15 cellular contexts compared by ENCODE assay signal in the genomic region with DNA sequence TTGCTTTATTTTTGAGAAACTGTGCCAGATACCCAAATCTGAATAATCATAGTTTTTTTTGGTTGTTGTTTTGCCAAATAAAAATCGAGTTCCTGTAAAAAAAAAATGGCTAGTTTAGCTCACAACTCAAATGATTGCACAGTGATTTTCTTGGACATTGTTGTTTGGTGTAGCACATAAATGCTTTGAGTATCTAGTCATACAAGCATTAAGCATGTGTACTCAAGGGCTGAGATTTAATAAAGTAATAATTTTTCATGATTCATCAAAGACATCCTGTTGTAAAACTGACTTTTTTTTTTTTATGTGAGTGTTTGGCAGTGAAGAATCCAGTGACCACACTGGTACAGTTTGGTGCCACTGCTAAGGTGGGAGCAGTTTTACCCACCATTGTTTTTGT. TPM values are rescaled to one million over a fixed set of nuclear protein-coding genes. Genes with fewer than 3 reads are reported as not detected.
DNase-seq lines count a peak whose midpoint lies in the region; ATAC-seq and TF ChIP-seq lines count a peak whose summit lies in the region.
"Had no signal": no experiment of that assay in that cellular context is flagged by ENCODE, and none has a peak within 500 bp of the region (broad histone marks: within the 10 kb centered on the region; RNA-seq: fewer than 3 reads in every experiment).

No MANE protein-coding gene starts in this region.

- no peak for TF ChIP-seq POLR2A in thyroid gland (IDR thresholded peaks at IDR 0.05)

- H3K9me3 Mint-ChIP-seq in activated T-helper 1 cell treated with anti-CD3 and anti-CD28 coated beads, Interleukin-12 subunit alpha, Interleukin-12 subunit beta, Interleukin-2, Interleukin-4 antibody, amounts not matched to agents 30 ng/mL and 10 ng/mL and 1 ng/mL, durations not matched to agents 14 hours and 24 hours and 36 hours = no peaks in the 10 kb centered on the region

- 89 to 95% methylated on average over 1 of the region's 1 CpG for WGBS in thyroid gland, 2 donors

- H3K9me3 ChIP-seq in RWPE2 (ENCODE audit: severe bottlenecking) = peaks cover 8% of the 10 kb centered on the region
- no peaks in the 10 kb centered on the region for H3K9me3 ChIP-seq in thyroid gland
- H3K9me3 ChIP-seq: Caco-2 had no signal

- no peaks in the 10 kb centered on the region for H3K4me1 Mint-ChIP-seq in activated T-helper 1 cell treated with anti-CD3 and anti-CD28 coated beads, Interleukin-12 subunit alpha, Interleukin-12 subunit beta, Interleukin-2, Interleukin-4 antibody, amounts not matched to agents 30 ng/mL and 10 ng/mL and 1 ng/mL, durations not matched to agents 14 hours and 24 hours and 36 hours (ENCODE audit: low read depth)
- H3K4me1 Mint-ChIP-seq: B cell; CD4-positive, CD25-positive, alpha-beta regulatory T cell had no signal

- H3K27me3 ChIP-seq in RWPE2 (ENCODE audit: insufficient read depth, poor library complexity, severe bottlenecking) (no peaks in the 10 kb centered on the region), thyroid gland (no peaks in the 10 kb centered on the region)

- no peaks in the 10 kb centered on the region for H3K36me3 Mint-ChIP-seq in activated T-helper 1 cell treated with anti-CD3 and anti-CD28 coated beads, Interleukin-12 subunit alpha, Interleukin-12 subunit beta, Interleukin-2, Interleukin-4 antibody, amounts not matched to agents 30 ng/mL and 10 ng/mL and 1 ng/mL, durations not matched to agents 14 hours and 24 hours and 36 hours (ENCODE audit: low read depth)
- H3K36me3 Mint-ChIP-seq: CD4-positive, CD25-positive, alpha-beta regulatory T cell had no signal

- no peaks in the 10 kb centered on the region for H3K27me3 Mint-ChIP-seq in activated T-helper 1 cell treated with anti-CD3 and anti-CD28 coated beads, Interleukin-12 subunit alpha, Interleukin-12 subunit beta, Interleukin-2, Interleukin-4 antibody, amounts not matched to agents 30 ng/mL and 10 ng/mL and 1 ng/mL, durations not matched to agents 14 hours and 24 hours and 36 hours (ENCODE audit: insufficient read depth)

- intact Hi-C loops in thyroid gland (cut with DNase I) = no loop called here
- intact Hi-C loops in activated T-helper 1 cell treated with anti-CD3 and anti-CD28 coated beads, Interleukin-12 subunit alpha, Interleukin-12 subunit beta, Interleukin-2, Interleukin-4 antibody, amounts not matched to agents 30 ng/mL and 10 ng/mL and 1 ng/mL, durations not matched to agents 14 hours and 24 hours and 36 hours (cut with micrococcal nuclease) = no loop called here

- no peak overlapping the region for H3K27ac Mint-ChIP-seq in activated T-helper 1 cell treated with anti-CD3 and anti-CD28 coated beads, Interleukin-12 subunit alpha, Interleukin-12 subunit beta, Interleukin-2, Interleukin-4 antibody, amounts not matched to agents 30 ng/mL and 10 ng/mL and 1 ng/mL, durations not matched to agents 14 hours and 24 hours and 36 hours
- H3K27ac Mint-ChIP-seq: B cell; CD4-positive, CD25-positive, alpha-beta regulatory T cell had no signal

- peaks cover 16% of the 10 kb centered on the region for H3K4me1 ChIP-seq in RWPE2 (ENCODE audit: insufficient read depth, poor library complexity, severe bottlenecking)
- H3K4me1 ChIP-seq in thyroid gland = peaks cover 24 to 28% of the 10 kb centered on the region in 2 donors

- H3K27ac ChIP-seq in RWPE2 (ENCODE audit: poor library complexity, severe bottlenecking) = peak overlapping the region; percentile 28
- peak overlapping the region; percentile 36 for H3K27ac ChIP-seq in epithelial cell of prostate
- H3K27ac ChIP-seq in thyroid gland = peak overlapping the region; percentile 85 to 93 (median 86)

- no peak for TF ChIP-seq CTCF in RWPE2 (IDR thresholded peaks at IDR 0.05; ENCODE audit: poor library complexity, severe bottlenecking)
- no peak for TF ChIP-seq CTCF in thyroid gland (IDR thresholded peaks at IDR 0.05)

- H3K4me3 Mint-ChIP-seq in activated T-helper 1 cell treated with anti-CD3 and anti-CD28 coated beads, Interleukin-12 subunit alpha, Interleukin-12 subunit beta, Interleukin-2, Interleukin-4 antibody, amounts not matched to agents 30 ng/mL and 10 ng/mL and 1 ng/mL, durations not matched to agents 14 hours and 24 hours and 36 hours = no peak overlapping the region
- H3K4me3 Mint-ChIP-seq: B cell; CD4-positive, CD25-positive, alpha-beta regulatory T cell had no signal

- no peak overlapping the region for H3K4me3 ChIP-seq in RWPE2 (ENCODE audit: severe bottlenecking)
- H3K4me3 ChIP-seq in thyroid gland (replicated peaks in 1 of 3) = no peak overlapping the region

- DNase-seq in HCEC 1CT = peak; percentile 35
- DNase-seq in RWPE2 (ENCODE audit: low spot score) = no peak
- peak; percentile 43 for DNase-seq in epithelial cell of prostate (ENCODE audit: low read depth, low spot score)
- no peak for DNase-seq in thyroid gland
- no peak for DNase-seq in inferior parietal cortex (ENCODE audit: extremely low spot score)
- no peak for DNase-seq in activated T-helper 1 cell treated with anti-CD3 and anti-CD28 coated beads, Interleukin-12 subunit alpha, Interleukin-12 subunit beta, Interleukin-2, Interleukin-4 antibody, amounts not matched to agents 30 ng/mL and 10 ng/mL and 1 ng/mL, durations not matched to agents 14 hours and 24 hours and 36 hours (ENCODE audit: low spot score)
- DNase-seq: ACHN; Caco-2; CD4-positive, CD25-positive, alpha-beta regulatory T cell; Kasumi-1; NCI-H187; NCI-H774 had no signal

- ATAC-seq in RWPE2 (ENCODE audit: low read depth) (peak; percentile 57; the same call in 1 of the 3 replicates), HG03378 (IDR thresholded peaks at IDR 0.05; ENCODE audit: unreplicated experiment) (no peak)
- ATAC-seq: Right ventricle myocardium inferior had no signal

- H3K36me3 ChIP-seq in RWPE2 (ENCODE audit: low read depth) = no peaks in the 10 kb centered on the region
- no peaks in the 10 kb centered on the region for H3K36me3 ChIP-seq in thyroid gland

RNA-seq across cellular contexts. Expression of gene ITSN1, which starts 18.8 kb away (rescaled TPM):
- 10 to 100 TPM; 29.6 to 42.2 (median 41.1) TPM for total RNA-seq in thyroid gland
- total RNA-seq in activated T-helper 1 cell treated with anti-CD3 and anti-CD28 coated beads, Interleukin-12 subunit alpha, Interleukin-12 subunit beta, Interleukin-2, Interleukin-4 antibody, amounts not matched to agents 30 ng/mL and 10 ng/mL and 1 ng/mL, durations not matched to agents 14 hours and 24 hours and 36 hours = 4.2 and 4.5 TPM in 2 replicates

RNA-seq across cellular contexts. Expression of gene CRYZL1, which starts 19.6 kb away (rescaled TPM):
- 10 to 100 TPM; 27.9 to 53.5 (median 33.9) TPM for total RNA-seq in thyroid gland
- 25.6 and 34.8 TPM in 2 replicates for total RNA-seq in activated T-helper 1 cell treated with anti-CD3 and anti-CD28 coated beads, Interleukin-12 subunit alpha, Interleukin-12 subunit beta, Interleukin-2, Interleukin-4 antibody, amounts not matched to agents 30 ng/mL and 10 ng/mL and 1 ng/mL, durations not matched to agents 14 hours and 24 hours and 36 hours

Comparison
In these comparisons a context has a peak if more than half of its experiments do, and no peak if none do; other contexts are left out.
1. DNase-seq: peak in HCEC 1CT (single experiment) and epithelial cell of prostate (single experiment); none in RWPE2 (single experiment), thyroid gland (0 of 2), inferior parietal cortex (single experiment) and activated T-helper 1 cell treated with anti-CD3 and anti-CD28 coated beads, Interleukin-12 subunit alpha, Interleukin-12 subunit beta, Interleukin-2, Interleukin-4 antibody, amounts not matched to agents 30 ng/mL and 10 ng/mL and 1 ng/mL, durations not matched to agents 14 hours and 24 hours and 36 hours (single experiment).
2. H3K27ac ChIP-seq: peak in every context shown above with its lines; median percentile 86 in thyroid gland; 36 in epithelial cell of prostate; 28 in RWPE2.